9 cellular contexts compared by ENCODE assay signal in the genomic region with DNA sequence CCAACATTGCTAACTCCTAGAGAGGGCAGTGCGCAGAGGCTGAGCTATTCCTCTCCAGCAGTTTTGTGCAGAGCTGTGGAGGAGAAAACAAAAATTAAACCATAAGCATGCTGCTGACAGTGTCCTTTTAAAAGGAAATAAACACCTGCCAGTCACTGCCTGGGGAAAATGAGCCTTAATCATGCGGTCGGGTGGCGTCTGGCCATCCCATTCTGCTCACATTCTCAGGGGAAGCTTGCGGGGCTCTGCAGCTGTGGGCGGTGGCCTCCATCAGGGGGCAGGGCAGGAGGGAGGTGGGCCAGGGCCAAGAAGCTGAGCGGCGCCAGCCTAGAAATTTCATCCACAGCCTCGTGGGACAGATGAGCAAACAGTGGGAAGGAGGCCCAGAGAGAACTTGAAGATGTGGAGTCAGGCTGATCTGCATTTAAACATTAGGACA.
DNase-seq lines count a peak whose midpoint lies in the region; ATAC-seq lines count a peak whose summit lies in the region.
"Had no signal": no experiment of that assay in that cellular context is flagged by ENCODE, and none has a peak within 500 bp of the region (broad histone marks: within the 10 kb centered on the region; RNA-seq: fewer than 3 reads in every experiment).

No MANE protein-coding gene starts in this region.

- intact Hi-C loops in Right ventricle myocardium superior (cut with DNase I) (loop anchor here (10.0 kb wide), 1 partner anchor 67 kb away; the partner anchor contains the start of gene TP53I11), posterior vena cava (cut with DNase I) (loop anchor here in 1 of 2 donors (10.0 kb wide), 1 partner anchor 63 kb away; no protein-coding TSS in a partner anchor)

- in situ Hi-C loops in G401 (cut with HindIII; ENCODE audit: low sequenced_read_pairs), result no loop called here

- H3K36me3 Mint-ChIP-seq in T-cell, result no peaks in the 10 kb centered on the region

- CTCF ChIA-PET in T-cell (lab: Charles Lee), result no interaction called here

- no peaks in the 10 kb centered on the region for H3K9me3 Mint-ChIP-seq in T-cell

- peaks cover 11 to 16% (median 14%) of the 10 kb centered on the region in 3 donors for H3K4me1 Mint-ChIP-seq in T-cell

- no peak overlapping the region for H3K4me3 Mint-ChIP-seq in T-cell

- DNase-seq in G401 (ENCODE audit: low spot score) (peak; percentile 50), NCI-H446 treated with DMSO at 0.1 percent for 48 hours (lab: John Stamatoyannopoulos, UW) (peak; percentile 93), Right ventricle myocardium superior (peak; percentile 89), posterior vena cava (ENCODE audit: low spot score) (peak; percentile 93), T-cell (no peak), superior temporal gyrus (ENCODE audit: extremely low spot score) (no peak)
- DNase-seq in activated CD4-positive, alpha-beta T cell treated with anti-CD3 and anti-CD28 coated beads for 4 hours, result no peak

- POLR2A ChIA-PET in T-cell (lab: Charles Lee), result no interaction called here

- H3K27ac Mint-ChIP-seq in T-cell, result no peak overlapping the region

- peaks cover 5 to 10% of the 10 kb centered on the region in 2 donors for H3K27me3 Mint-ChIP-seq in T-cell

- peak; percentile 89 for ATAC-seq in Right ventricle myocardium superior (ENCODE audit: poor library complexity)
- no peak for ATAC-seq in T-cell (replicated peaks in 1 of 4)
- no peak for ATAC-seq in GM18511 (IDR thresholded peaks at IDR 0.05; ENCODE audit: unreplicated experiment)
- ATAC-seq: GM12878 had no signal

Comparison
In these comparisons a context has a peak if more than half of its experiments do, and no peak if none do; other contexts are left out.
1. DNase-seq: peak in G401 (single experiment), NCI-H446 treated with DMSO at 0.1 percent for 48 hours (single experiment), Right ventricle myocardium superior (single experiment) and posterior vena cava (single experiment); none in T-cell (0 of 34), superior temporal gyrus (single experiment) and activated CD4-positive, alpha-beta T cell treated with anti-CD3 and anti-CD28 coated beads for 4 hours (0 of 2).